In genomic region chr16:67860589-67861398, GRCh38 we compare ENCODE assay signal across 1 cellular context.
TF ChIP-seq lines count a peak whose summit lies in the region.

No MANE protein-coding gene starts in this region.

TF ChIP-seq in SK-N-SH, 30 proteins besides CTCF, POLR2A, EP300 and RAD21 (continued from another document):
- TF ChIP-seq USF2 (IDR thresholded peaks at IDR 0.05; ENCODE audit: borderline replicate concordance, low read depth, low read length) (no peak), NRF1 (IDR thresholded peaks at IDR 0.05; ENCODE audit: low read depth, low read length) (no peak), CHD2 (IDR thresholded peaks at IDR 0.05; ENCODE audit: low read length, partially characterized antibody) (no peak)
TF ChIP-seq in SK-N-SH: peak in this region for 0.
